Comparison of ENCODE assay signal across 8 cellular contexts in genomic region chr20:50931048-50931305, GRCh38. TPM values are rescaled to one million over a fixed set of nuclear protein-coding genes. Genes with fewer than 3 reads are reported as not detected.
DNase-seq lines count a peak whose midpoint lies in the region; ATAC-seq and TF ChIP-seq lines count a peak whose summit lies in the region.

No MANE protein-coding gene starts in this region.

- H2AFZ ChIP-seq in PC-9 = no peak overlapping the region

- intact Hi-C loops in PC-9 (cut with micrococcal nuclease; ENCODE audit: unreplicated experiment) = loop anchor here (1.0 to 2.0 kb wide), 2 partner anchors 28 to 137 kb away; partner anchors contain the start of genes DPM1 and MOCS3

- H3K4me2 ChIP-seq in PC-9 = no peak overlapping the region

- peaks cover 28 to 73% of the 10 kb centered on the region in 2 experiments for H3K36me3 ChIP-seq in HEK293 (ENCODE audit: control insufficient read depth in 2 of 2, insufficient read depth in 1 of 2, low read length in 2 of 2)
- H3K36me3 ChIP-seq in PC-9 (ENCODE audit: low read depth) = peaks cover 56% of the 10 kb centered on the region
- peaks cover 17 to 36% of the 10 kb centered on the region in 2 donors for H3K36me3 ChIP-seq in duodenal mucosa (ENCODE audit: control insufficient read depth in 1 of 2, insufficient read depth in 2 of 2, low read length in 2 of 2)
- peaks cover 21% of the 10 kb centered on the region for H3K36me3 ChIP-seq in muscle layer of colon (ENCODE audit: insufficient read depth, low read length)

- no peak for DNase-seq in PC-9
- DNase-seq in NCI-H2107 treated with DMSO at 0.1 percent for 48 hours (lab: John Stamatoyannopoulos, UW; ENCODE audit: unreplicated experiment) = no peak
- DNase-seq in stimulated activated CD4-positive, alpha-beta T cell treated with anti-CD3 and anti-CD28 coated beads, Interleukin-4, amount 100 ng/mL, for 1 hour = no peak
- no peak for DNase-seq in NCI-H1048 (lab: John Stamatoyannopoulos, UW)

- BruUV-seq in PC-9 (replicated peaks; lab: Mats Ljungman, UMichigan) = no TSS peak

- CTCF ChIA-PET in HEK293 (lab: Yijun Ruan, JAX) (interaction anchor here (1.1 to 2.5 kb wide), 5 partner anchors 14 to 140 kb away, joined by 4 to 9 read pairs (median 7); partner anchors contain the start of genes BCAS4, DPM1 and MOCS3), PC-9 (lab: Charles Lee) (interaction anchor here (0.6 to 1.9 kb wide), 4 partner anchors 51 to 700 kb away, joined by 3 to 18 read pairs (median 4); partner anchors contain the start of gene BCAS4)

- H3F3A ChIP-seq in PC-9 (ENCODE audit: insufficient read depth, low read depth) = peaks cover 40% of the 10 kb centered on the region

- H3K27ac ChIP-seq in HEK293 (ENCODE audit: extremely low read depth, low read depth, low read length) = peak overlapping the region; percentile 91
- peak overlapping the region; percentile 84 for H3K27ac ChIP-seq in PC-9
- H3K27ac ChIP-seq in duodenal mucosa (ENCODE audit: low read depth, low read length) = peak overlapping the region; percentile 98
- peak overlapping the region; percentile 98 for H3K27ac ChIP-seq in muscle layer of colon (ENCODE audit: low read depth, low read length)

- H3K9me2 ChIP-seq in PC-9 (ENCODE audit: insufficient read depth) = no peaks in the 10 kb centered on the region

- peaks cover 45% of the 10 kb centered on the region for H3K79me2 ChIP-seq in PC-9 (ENCODE audit: low read depth)

- H3K27me3 ChIP-seq in PC-9 (ENCODE audit: insufficient read depth, low read depth) (no peaks in the 10 kb centered on the region), duodenal mucosa (ENCODE audit: control insufficient read depth in 1 of 2, insufficient read depth in 2 of 2, low read length in 2 of 2) (no peaks in the 10 kb centered on the region), muscle layer of colon (ENCODE audit: control insufficient read depth in 1 of 2, insufficient read depth in 2 of 2, low read length in 2 of 2) (no peaks in the 10 kb centered on the region)

- POLR2A ChIA-PET in HEK293 (lab: Yijun Ruan, JAX) (interaction anchor here (0.6 to 5.9 kb wide), 17 partner anchors 11 to 733 kb away, joined by 3 to 35 read pairs (median 5); partner anchors contain the start of genes BCAS4, DPM1 and MOCS3), PC-9 (lab: Charles Lee; ENCODE audit: unreplicated experiment) (interaction anchor here (0.6 to 1.2 kb wide), 3 partner anchors 27 to 306 kb away, joined by 3 to 11 read pairs (median 4); partner anchors contain the start of genes DPM1 and MOCS3)

- H3K9ac ChIP-seq in duodenal mucosa (ENCODE audit: low read depth in 1 of 2, low read length in 2 of 2) (peak overlapping the region in 1 of 2 donors; percentile 69), muscle layer of colon (ENCODE audit: low read length) (no peak overlapping the region)

- peaks cover 33% of the 10 kb centered on the region for H4K20me1 ChIP-seq in PC-9 (ENCODE audit: insufficient read depth)

- ATAC-seq in GM18498 (IDR thresholded peaks at IDR 0.05; ENCODE audit: unreplicated experiment) = peak; percentile 31

- TF ChIP-seq CTCF in HEK293 (tag by site-specific recombination; IDR thresholded peaks at IDR 0.05) (no peak), PC-9 (conservative IDR thresholded peaks at IDR 0.05) (no peak)

- H3K4me3 ChIP-seq in HEK293 (ENCODE audit: low read depth, low read length) (peak overlapping the region; percentile 98), PC-9 (peak overlapping the region; percentile 72; the same call in 1 of the 2 replicates), duodenal mucosa (ENCODE audit: low read depth in 1 of 2, low read length in 2 of 2) (peak overlapping the region; percentile 64 to 78), muscle layer of colon (ENCODE audit: low read depth in 1 of 2, low read length in 2 of 2) (peak overlapping the region in 1 of 2 donors; percentile 41)

- H3K4me1 ChIP-seq in HEK293 (ENCODE audit: control insufficient read depth, insufficient read depth, low read length) (no peaks in the 10 kb centered on the region), PC-9 (replicated peaks; ENCODE audit: insufficient read depth) (peaks cover 39% of the 10 kb centered on the region), duodenal mucosa (ENCODE audit: control insufficient read depth in 1 of 2, insufficient read depth in 2 of 2, low read length in 2 of 2) (peaks cover 14 to 17% of the 10 kb centered on the region in 2 donors), muscle layer of colon (ENCODE audit: insufficient read depth, low read length) (peaks cover 31% of the 10 kb centered on the region)

- H3K9me3 ChIP-seq in HEK293 (ENCODE audit: control insufficient read depth, insufficient read depth, low read depth, low read length) (no peaks in the 10 kb centered on the region), PC-9 (ENCODE audit: insufficient read depth, low read depth) (no peaks in the 10 kb centered on the region), duodenal mucosa (ENCODE audit: control insufficient read depth in 1 of 2, low read length in 2 of 2) (no peaks in the 10 kb centered on the region), muscle layer of colon (ENCODE audit: low read length) (no peaks in the 10 kb centered on the region)

TF ChIP-seq in HEK293, 187 proteins besides CTCF, POLR2A, EP300 and RAD21:
- TF ChIP-seq KLF8 (tag by site-specific recombination; IDR thresholded peaks at IDR 0.05) = 0 out of 2 replicates have a peak, but pooled peaks have one; percentile 10
- TF ChIP-seq WT1 (tag by site-specific recombination; IDR thresholded peaks at IDR 0.05) = no peak
- no peak for TF ChIP-seq ZNF274 (IDR thresholded peaks at IDR 0.05; ENCODE audit: low read length)
- TF ChIP-seq ZNF274 (tag by site-specific recombination; IDR thresholded peaks at IDR 0.05; ENCODE audit: borderline replicate concordance) = no peak
- TF ChIP-seq ZNF473 (tag by site-specific recombination; IDR thresholded peaks at IDR 0.05) = no peak

RNA-seq across cellular contexts. Expression of gene ADNP, which starts 0.3 kb away (rescaled TPM):
- total RNA-seq in PC-9 (2021) = 83.3 and 104 TPM in 2 replicates

RNA-seq across cellular contexts. Expression of gene DPM1, which starts 27.4 kb away (rescaled TPM):
- 39.1 and 70.7 TPM in 2 replicates for total RNA-seq in PC-9 (2021)

RNA-seq across cellular contexts. Expression of gene MOCS3, which starts 27.6 kb away (rescaled TPM):
- total RNA-seq in PC-9 (2021) = 4.8 and 5.5 TPM in 2 replicates
